ENCODE assay signal across 8 cellular contexts in genomic region chr1:210251680-210252490, GRCh38. TPM values are rescaled to one million over a fixed set of nuclear protein-coding genes. Genes with fewer than 3 reads are reported as not detected.
A peak's percentile ranks its signal among the peaks of the same experiment; 100 is the strongest.
DNase-seq lines count a peak whose midpoint lies in the region; ATAC-seq, FAIRE-seq and TF ChIP-seq lines count a peak whose summit lies in the region.

No MANE protein-coding gene starts in this region.

- no peak overlapping the region for H3K9ac ChIP-seq in HCT116 (ENCODE audit: low read length)

- RAD21 ChIA-PET in HCT116 (lab: Charles Lee; ENCODE audit: low non-redundant PET in 1 of 2, low total read pairs in 2 of 2, uncharacterized antibody in 2 of 2, unreplicated experiment in 2 of 2): no interaction called here

- no TSS peak for BruUV-seq in HCT116 (replicated peaks; lab: Mats Ljungman, UMichigan)

- DNase-seq in AG04450 (ENCODE audit: low read depth, low spot score) (no peak), HCT116 (ENCODE audit: low read depth, low spot score) (no peak), bronchial epithelial cell (ENCODE audit: low read depth) (no peak), memory B cell (ENCODE audit: low spot score in 2 of 2) (peak in 1 of 2 donors; percentile 15), upper lobe of right lung (no peak), NCI-H2107 (lab: John Stamatoyannopoulos, UW) (no peak), activated gamma-delta T cell (lab: John Stamatoyannopoulos, UW) (no peak), superior temporal gyrus (ENCODE audit: extremely low spot score) (no peak)

- peaks cover 11% of the 10 kb centered on the region for H3K4me1 Mint-ChIP-seq in memory B cell

- H3K9me3 ChIP-seq in AG04450 (ENCODE audit: control insufficient read depth, insufficient read depth, low read length) (peaks cover 3% of the 10 kb centered on the region; the same call in 1 of the 2 replicates), HCT116 (ENCODE audit: control insufficient read depth in 1 of 2, insufficient read depth in 1 of 2, low read depth in 1 of 2, low read length in 2 of 2) (no peaks in the 10 kb centered on the region), upper lobe of right lung (no peaks in the 10 kb centered on the region)

- no peak overlapping the region for H3K27ac Mint-ChIP-seq in memory B cell

- peaks cover 9 to 18% of the 10 kb centered on the region in 2 experiments; a peak in 3 of 4 replicates for H3K4me1 ChIP-seq in HCT116 (ENCODE audit: control insufficient read depth in 1 of 2, insufficient read depth in 2 of 2, low read length in 2 of 2)
- H3K4me1 ChIP-seq in upper lobe of right lung: peaks cover 14% of the 10 kb centered on the region

- intact Hi-C loops in HCT116 (cut with micrococcal nuclease) (no loop called here), upper lobe of right lung (cut with DNase I) (no loop called here)

- H3K79me2 ChIP-seq in HCT116 (ENCODE audit: insufficient read depth, low read length): no peaks in the 10 kb centered on the region

- no peaks in the 10 kb centered on the region for H3K36me3 ChIP-seq in HCT116 (ENCODE audit: control insufficient read depth in 1 of 2, insufficient read depth in 2 of 2, low read length in 2 of 2)
- no peaks in the 10 kb centered on the region for H3K36me3 ChIP-seq in bronchial epithelial cell (ENCODE audit: control insufficient read depth, insufficient read depth, low read length)
- H3K36me3 ChIP-seq in upper lobe of right lung: no peaks in the 10 kb centered on the region

- H3K9me2 ChIP-seq in HCT116 (ENCODE audit: insufficient read depth): no peaks in the 10 kb centered on the region

- TF ChIP-seq POLR2A in HCT116 (IDR thresholded peaks at IDR 0.05; ENCODE audit: borderline replicate concordance, extremely low read depth, insufficient read depth, insufficient read length): no peak

- CTCF ChIA-PET in AG04450 (lab: Charles Lee): interaction anchor here (0.9 to 2.1 kb wide), 2 partner anchors 10 to 13 kb away, joined by 3 to 8 read pairs; no protein-coding TSS in a partner anchor
- CTCF ChIA-PET in HCT116 (lab: Charles Lee): interaction anchor here (1.0 kb wide), 1 partner anchor 12 kb away, joined by 3 read pairs; no protein-coding TSS in a partner anchor

- H3K27ac ChIP-seq in AG04450 (ENCODE audit: low read depth, low read length) (no peak overlapping the region), HCT116 (ENCODE audit: low read depth, low read length) (no peak overlapping the region; the same call in 1 of the 2 replicates), upper lobe of right lung (no peak overlapping the region)

- no peaks in the 10 kb centered on the region for H3K9me3 Mint-ChIP-seq in memory B cell

- peak overlapping the region; percentile 66 for H3K4me2 ChIP-seq in HCT116 (ENCODE audit: low read length)

- ATAC-seq in HCT116: no peak; the same call in 1 of the 2 replicates
- ATAC-seq in memory B cell (ENCODE audit: low read depth): no peak
- peak; percentile 68 for ATAC-seq in upper lobe of right lung

- H2AFZ ChIP-seq in HCT116 (ENCODE audit: low read depth, low read length, poor library complexity, severe bottlenecking): no peak overlapping the region

- peaks cover 53% of the 10 kb centered on the region for H3K27me3 ChIP-seq in AG04450 (ENCODE audit: control insufficient read depth, insufficient read depth, low read length)
- H3K27me3 ChIP-seq in HCT116 (ENCODE audit: insufficient read depth, low read length): peaks cover 19% of the 10 kb centered on the region; the same call in 1 of the 2 replicates
- no peaks in the 10 kb centered on the region for H3K27me3 ChIP-seq in bronchial epithelial cell (ENCODE audit: control insufficient read depth, insufficient read depth, low read length)
- peaks cover 15% of the 10 kb centered on the region for H3K27me3 ChIP-seq in upper lobe of right lung

- POLR2A ChIA-PET in AG04450 (lab: Yijun Ruan, JAX): no interaction called here
- POLR2A ChIA-PET in HCT116 (lab: Charles Lee): no interaction called here

- H3K4me3 ChIP-seq in AG04450 (ENCODE audit: low read depth, low read length) (peak overlapping the region; percentile 48), HCT116 (replicated peaks in 1 of 2; ENCODE audit: low read depth in 1 of 2, low read length in 2 of 2) (peak overlapping the region; percentile 11 to 48; a peak in 2 of 4 replicates), bronchial epithelial cell (ENCODE audit: low read depth, low read length) (peak overlapping the region; percentile 44), upper lobe of right lung (peak overlapping the region; percentile 51)

- H3K36me3 Mint-ChIP-seq in memory B cell: no peaks in the 10 kb centered on the region

- no peaks in the 10 kb centered on the region for H4K20me1 ChIP-seq in HCT116 (ENCODE audit: insufficient read depth)

- H3K4me3 Mint-ChIP-seq in memory B cell: peak overlapping the region; percentile 84

- H3K27me3 Mint-ChIP-seq in memory B cell: peaks cover 16% of the 10 kb centered on the region

- TF ChIP-seq RAD21 in HCT116 (IDR thresholded peaks at IDR 0.05; ENCODE audit: low read depth): no peak

- no peak for FAIRE-seq in bronchial epithelial cell (lab: Jason Lieb, UNC)

- TF ChIP-seq CTCF in AG04450 (IDR thresholded peaks at IDR 0.05; ENCODE audit: low read depth, low read length): no peak
- TF ChIP-seq CTCF in HCT116 (IDR thresholded peaks at IDR 0.05 in 2 of 3, conservative IDR thresholded peaks at IDR 0.05 in 1 of 3; ENCODE audit: borderline replicate concordance in 1 of 3, insufficient read depth in 1 of 3, low read depth in 2 of 3, low read length in 2 of 3): no peak
- TF ChIP-seq CTCF in bronchial epithelial cell (IDR thresholded peaks at IDR 0.05; ENCODE audit: insufficient read depth, low read length, severe bottlenecking): no peak
- no peak for TF ChIP-seq CTCF in upper lobe of right lung (IDR thresholded peaks at IDR 0.05)

TF ChIP-seq in HCT116, 20 proteins besides CTCF, POLR2A, EP300 and RAD21:
- TF ChIP-seq SRF (IDR thresholded peaks at IDR 0.05; ENCODE audit: low read depth) (no peak), ATF3 (IDR thresholded peaks at IDR 0.05) (no peak), CBX3 (IDR thresholded peaks at IDR 0.05; ENCODE audit: low read depth) (no peak), EGR1 (IDR thresholded peaks at IDR 0.05; ENCODE audit: low read depth) (no peak), SP1 (IDR thresholded peaks at IDR 0.05; ENCODE audit: low read depth) (no peak), JUND (IDR thresholded peaks at IDR 0.05) (no peak), EZH2phosphoT487 (IDR thresholded peaks at IDR 0.05; ENCODE audit: borderline replicate concordance) (no peak), ZNF274 (IDR thresholded peaks at IDR 0.05; ENCODE audit: low read depth, low read length) (no peak), POLR2AphosphoS5 (IDR thresholded peaks at IDR 0.05; ENCODE audit: low read depth, low read length) (no peak), YY1 (IDR thresholded peaks at IDR 0.05; ENCODE audit: extremely low read depth, insufficient replicate concordance, low read depth, low read length) (no peak), TCF7L2 (IDR thresholded peaks at IDR 0.05; ENCODE audit: borderline replicate concordance, extremely low read depth, insufficient read depth, insufficient read length) (no peak), ELF1 (IDR thresholded peaks at IDR 0.05; ENCODE audit: borderline replicate concordance, low read depth) (no peak), SIN3A (IDR thresholded peaks at IDR 0.05; ENCODE audit: low read depth) (no peak), ZFX (IDR thresholded peaks at IDR 0.05) (no peak)
- TF ChIP-seq, protein P1, sequence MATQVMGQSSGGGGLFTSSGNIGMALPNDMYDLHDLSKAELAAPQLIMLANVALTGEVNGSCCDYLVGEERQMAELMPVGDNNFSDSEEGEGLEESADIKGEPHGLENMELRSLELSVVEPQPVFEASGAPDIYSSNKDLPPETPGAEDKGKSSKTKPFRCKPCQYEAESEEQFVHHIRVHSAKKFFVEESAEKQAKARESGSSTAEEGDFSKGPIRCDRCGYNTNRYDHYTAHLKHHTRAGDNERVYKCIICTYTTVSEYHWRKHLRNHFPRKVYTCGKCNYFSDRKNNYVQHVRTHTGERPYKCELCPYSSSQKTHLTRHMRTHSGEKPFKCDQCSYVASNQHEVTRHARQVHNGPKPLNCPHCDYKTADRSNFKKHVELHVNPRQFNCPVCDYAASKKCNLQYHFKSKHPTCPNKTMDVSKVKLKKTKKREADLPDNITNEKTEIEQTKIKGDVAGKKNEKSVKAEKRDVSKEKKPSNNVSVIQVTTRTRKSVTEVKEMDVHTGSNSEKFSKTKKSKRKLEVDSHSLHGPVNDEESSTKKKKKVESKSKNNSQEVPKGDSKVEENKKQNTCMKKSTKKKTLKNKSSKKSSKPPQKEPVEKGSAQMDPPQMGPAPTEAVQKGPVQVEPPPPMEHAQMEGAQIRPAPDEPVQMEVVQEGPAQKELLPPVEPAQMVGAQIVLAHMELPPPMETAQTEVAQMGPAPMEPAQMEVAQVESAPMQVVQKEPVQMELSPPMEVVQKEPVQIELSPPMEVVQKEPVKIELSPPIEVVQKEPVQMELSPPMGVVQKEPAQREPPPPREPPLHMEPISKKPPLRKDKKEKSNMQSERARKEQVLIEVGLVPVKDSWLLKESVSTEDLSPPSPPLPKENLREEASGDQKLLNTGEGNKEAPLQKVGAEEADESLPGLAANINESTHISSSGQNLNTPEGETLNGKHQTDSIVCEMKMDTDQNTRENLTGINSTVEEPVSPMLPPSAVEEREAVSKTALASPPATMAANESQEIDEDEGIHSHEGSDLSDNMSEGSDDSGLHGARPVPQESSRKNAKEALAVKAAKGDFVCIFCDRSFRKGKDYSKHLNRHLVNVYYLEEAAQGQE (IDR thresholded peaks at IDR 0.05; ENCODE audit: low read depth): no peak
- TF ChIP-seq, protein P2, sequence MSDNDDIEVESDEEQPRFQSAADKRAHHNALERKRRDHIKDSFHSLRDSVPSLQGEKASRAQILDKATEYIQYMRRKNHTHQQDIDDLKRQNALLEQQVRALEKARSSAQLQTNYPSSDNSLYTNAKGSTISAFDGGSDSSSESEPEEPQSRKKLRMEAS (IDR thresholded peaks at IDR 0.05): no peak

RNA-seq across cellular contexts. Expression of gene SERTAD4, which starts 19.3 kb away (rescaled TPM):
- polyA plus RNA-seq in AG04450 (2011; rRNA removed): 1.7 and 1.8 TPM in 2 replicates
- 0.46 and 1.1 TPM in 2 replicates for polyA minus RNA-seq in AG04450 (2011; rRNA and poly(A)+ RNA removed)
- total RNA-seq in HCT116 (2021; ENCODE audit: unreplicated experiment) (0.07 TPM), bronchial epithelial cell (0.26 and 0.64 TPM in 2 replicates), upper lobe of right lung (3.4 TPM)
- 0.04 and 0.10 TPM in 2 replicates for polyA plus RNA-seq in HCT116 (2012)
